1 cellular context compared by ENCODE assay signal in the genomic region with DNA sequence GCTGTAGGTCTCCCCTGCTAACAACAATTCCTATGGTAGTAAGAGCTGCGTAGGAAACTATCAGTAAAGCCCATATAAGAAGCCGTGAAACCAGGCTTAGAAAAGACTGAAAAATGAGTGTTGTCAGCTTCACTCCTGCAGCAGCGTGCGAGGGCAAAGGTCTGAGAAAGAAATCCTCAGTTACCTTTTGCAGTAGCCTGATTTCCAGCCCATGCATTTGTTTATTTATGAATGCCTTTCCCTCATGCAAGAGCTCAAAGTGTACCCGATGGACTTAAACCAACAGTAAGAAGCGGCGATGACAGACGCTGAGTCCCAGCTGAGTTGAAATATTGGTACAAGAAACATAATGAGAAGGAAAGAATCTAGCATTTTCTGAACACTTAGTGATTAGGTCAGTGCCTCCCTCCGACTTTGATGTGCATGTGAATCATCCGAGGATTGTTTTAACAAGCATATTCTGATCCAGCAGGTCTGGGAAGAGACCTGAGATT.
TF ChIP-seq lines count a peak whose summit lies in the region.

No MANE protein-coding gene starts in this region.

TF ChIP-seq in HCT116, 20 proteins besides CTCF, POLR2A, EP300 and RAD21 (continued from another document):
- TF ChIP-seq, protein P1, sequence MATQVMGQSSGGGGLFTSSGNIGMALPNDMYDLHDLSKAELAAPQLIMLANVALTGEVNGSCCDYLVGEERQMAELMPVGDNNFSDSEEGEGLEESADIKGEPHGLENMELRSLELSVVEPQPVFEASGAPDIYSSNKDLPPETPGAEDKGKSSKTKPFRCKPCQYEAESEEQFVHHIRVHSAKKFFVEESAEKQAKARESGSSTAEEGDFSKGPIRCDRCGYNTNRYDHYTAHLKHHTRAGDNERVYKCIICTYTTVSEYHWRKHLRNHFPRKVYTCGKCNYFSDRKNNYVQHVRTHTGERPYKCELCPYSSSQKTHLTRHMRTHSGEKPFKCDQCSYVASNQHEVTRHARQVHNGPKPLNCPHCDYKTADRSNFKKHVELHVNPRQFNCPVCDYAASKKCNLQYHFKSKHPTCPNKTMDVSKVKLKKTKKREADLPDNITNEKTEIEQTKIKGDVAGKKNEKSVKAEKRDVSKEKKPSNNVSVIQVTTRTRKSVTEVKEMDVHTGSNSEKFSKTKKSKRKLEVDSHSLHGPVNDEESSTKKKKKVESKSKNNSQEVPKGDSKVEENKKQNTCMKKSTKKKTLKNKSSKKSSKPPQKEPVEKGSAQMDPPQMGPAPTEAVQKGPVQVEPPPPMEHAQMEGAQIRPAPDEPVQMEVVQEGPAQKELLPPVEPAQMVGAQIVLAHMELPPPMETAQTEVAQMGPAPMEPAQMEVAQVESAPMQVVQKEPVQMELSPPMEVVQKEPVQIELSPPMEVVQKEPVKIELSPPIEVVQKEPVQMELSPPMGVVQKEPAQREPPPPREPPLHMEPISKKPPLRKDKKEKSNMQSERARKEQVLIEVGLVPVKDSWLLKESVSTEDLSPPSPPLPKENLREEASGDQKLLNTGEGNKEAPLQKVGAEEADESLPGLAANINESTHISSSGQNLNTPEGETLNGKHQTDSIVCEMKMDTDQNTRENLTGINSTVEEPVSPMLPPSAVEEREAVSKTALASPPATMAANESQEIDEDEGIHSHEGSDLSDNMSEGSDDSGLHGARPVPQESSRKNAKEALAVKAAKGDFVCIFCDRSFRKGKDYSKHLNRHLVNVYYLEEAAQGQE (IDR thresholded peaks at IDR 0.05; ENCODE audit: low read depth) = no peak
- TF ChIP-seq TCF7L2 (IDR thresholded peaks at IDR 0.05; ENCODE audit: borderline replicate concordance, extremely low read depth, insufficient read depth, insufficient read length) = peak; percentile 14
